In genomic region chr3:11367116-11367781, GRCh38 we compare ENCODE assay signal across 9 cellular contexts.
DNase-seq lines count a peak whose midpoint lies in the region; ATAC-seq lines count a peak whose summit lies in the region.
"Had no signal": no experiment of that assay in that cellular context is flagged by ENCODE, and none has a peak within 500 bp of the region (broad histone marks: within the 10 kb centered on the region; RNA-seq: fewer than 3 reads in every experiment).

No MANE protein-coding gene starts in this region.

- no peaks in the 10 kb centered on the region for H3K27me3 Mint-ChIP-seq in activated naive CD4-positive, alpha-beta T cell treated with anti-CD3 and anti-CD28 coated beads for 36 hours (ENCODE audit: low read depth)

- no peak overlapping the region for H3K4me3 Mint-ChIP-seq in activated naive CD4-positive, alpha-beta T cell treated with anti-CD3 and anti-CD28 coated beads for 36 hours
- H3K4me3 Mint-ChIP-seq: activated T-helper 1 cell treated with anti-CD3 and anti-CD28 coated beads, Interleukin-12 subunit alpha, Interleukin-12 subunit beta, Interleukin-2, Interleukin-4 antibody, amounts not matched to agents 30 ng/mL and 10 ng/mL and 1 ng/mL, durations not matched to agents 14 hours and 24 hours and 36 hours had no signal

- no peak overlapping the region for H3K27ac Mint-ChIP-seq in activated naive CD4-positive, alpha-beta T cell treated with anti-CD3 and anti-CD28 coated beads for 36 hours
- H3K27ac Mint-ChIP-seq: activated T-helper 1 cell treated with anti-CD3 and anti-CD28 coated beads, Interleukin-12 subunit alpha, Interleukin-12 subunit beta, Interleukin-2, Interleukin-4 antibody, amounts not matched to agents 30 ng/mL and 10 ng/mL and 1 ng/mL, durations not matched to agents 14 hours and 24 hours and 36 hours had no signal

- peaks cover 46% of the 10 kb centered on the region for H3K36me3 Mint-ChIP-seq in activated naive CD4-positive, alpha-beta T cell treated with anti-CD3 and anti-CD28 coated beads for 36 hours (ENCODE audit: low read depth)

- peak; percentile 86 for ATAC-seq in Right ventricle myocardium inferior
- ATAC-seq in GM18517 (IDR thresholded peaks at IDR 0.05; ENCODE audit: unreplicated experiment) = no peak
- ATAC-seq in GM21360 (IDR thresholded peaks at IDR 0.05; ENCODE audit: unreplicated experiment) = no peak

- H3K9me3 Mint-ChIP-seq in activated naive CD4-positive, alpha-beta T cell treated with anti-CD3 and anti-CD28 coated beads for 36 hours = no peaks in the 10 kb centered on the region
- H3K9me3 Mint-ChIP-seq: activated T-helper 1 cell treated with anti-CD3 and anti-CD28 coated beads, Interleukin-12 subunit alpha, Interleukin-12 subunit beta, Interleukin-2, Interleukin-4 antibody, amounts not matched to agents 30 ng/mL and 10 ng/mL and 1 ng/mL, durations not matched to agents 14 hours and 24 hours and 36 hours had no signal

- CTCF ChIA-PET in activated naive CD4-positive, alpha-beta T cell treated with anti-CD3 and anti-CD28 coated beads for 36 hours (lab: Charles Lee) = interaction anchor here (0.6 kb wide), 1 partner anchor 307 kb away, joined by 3 read pairs; no protein-coding TSS in a partner anchor

- no peak for DNase-seq in Right ventricle myocardium inferior (ENCODE audit: missing footprints)
- no peak for DNase-seq in cardiac septum (ENCODE audit: low spot score)
- peak; percentile 93 for DNase-seq in fibroblast of gingiva (ENCODE audit: low read depth)
- DNase-seq in myocyte (ENCODE audit: low read depth) = peak; percentile 51
- DNase-seq in activated naive CD4-positive, alpha-beta T cell treated with anti-CD3 and anti-CD28 coated beads for 36 hours = no peak
- no peak for DNase-seq in activated CD8-positive, alpha-beta memory T cell treated with anti-CD3 and anti-CD28 coated beads, Interleukin-2, amount 50 U/mL, for 4 hours

- H3K4me1 Mint-ChIP-seq in activated naive CD4-positive, alpha-beta T cell treated with anti-CD3 and anti-CD28 coated beads for 36 hours (ENCODE audit: low read depth) = peaks cover 4% of the 10 kb centered on the region

- intact Hi-C loops in Right ventricle myocardium inferior (cut with DNase I) = no loop called here
- intact Hi-C loops in cardiac septum (cut with DNase I) = no loop called here
- intact Hi-C loops in activated naive CD4-positive, alpha-beta T cell treated with anti-CD3 and anti-CD28 coated beads for 36 hours (cut with micrococcal nuclease) = no loop called here

Comparison
In these comparisons a context has a peak if more than half of its experiments do, and no peak if none do; other contexts are left out.
1. DNase-seq: peak in fibroblast of gingiva (single experiment) and myocyte (single experiment); none in Right ventricle myocardium inferior (single experiment), cardiac septum (single experiment), activated naive CD4-positive, alpha-beta T cell treated with anti-CD3 and anti-CD28 coated beads for 36 hours (single experiment) and activated CD8-positive, alpha-beta memory T cell treated with anti-CD3 and anti-CD28 coated beads, Interleukin-2, amount 50 U/mL, for 4 hours (single experiment).